22 cellular contexts compared by ENCODE assay signal in genomic region chr1:208237241-208237640, GRCh38. TPM values are rescaled to one million over a fixed set of nuclear protein-coding genes. Genes with fewer than 3 reads are reported as not detected.
DNase-seq lines count a peak whose midpoint lies in the region; ATAC-seq, FAIRE-seq and TF ChIP-seq lines count a peak whose summit lies in the region.
"Had no signal": no experiment of that assay in that cellular context is flagged by ENCODE, and none has a peak within 500 bp of the region (broad histone marks: within the 10 kb centered on the region; RNA-seq: fewer than 3 reads in every experiment).

No MANE protein-coding gene starts in this region.

- peak overlapping the region; percentile 5 for H3K27ac Mint-ChIP-seq in chondrocyte (ENCODE audit: unreplicated experiment)
- no peak overlapping the region for H3K27ac Mint-ChIP-seq in activated CD4-positive, alpha-beta T cell treated with anti-CD3 and anti-CD28 coated beads, Interleukin-2, amount 10 ng/mL, durations not matched to agents 7 days and 5 days
- H3K27ac Mint-ChIP-seq in activated CD8-positive, alpha-beta T cell treated with anti-CD3 and anti-CD28 coated beads for 36 hours = no peak overlapping the region
- H3K27ac Mint-ChIP-seq: activated B cell treated with CpG ODN at 0.5 μM for 24 hours; activated T-cell treated with anti-CD3 and anti-CD28 coated beads, Interleukin-2, amount 50 U/mL, for 72 hours; CD8-positive, alpha-beta memory T cell; IgD-negative memory B cell; neural progenitor cell had no signal

- DNase-seq in RWPE1 (ENCODE audit: low spot score) (peak; percentile 41), chondrocyte (ENCODE audit: low spot score) (no peak), keratinocyte (ENCODE audit: low read depth, low spot score) (no peak), stomach (no peak), Ammon's horn (ENCODE audit: low spot score) (no peak)
- no peak for DNase-seq in activated CD4-positive, alpha-beta T cell treated with anti-CD3 and anti-CD28 coated beads, Interleukin-2, amount 10 ng/mL, durations not matched to agents 7 days and 5 days
- DNase-seq in activated CD8-positive, alpha-beta T cell treated with anti-CD3 and anti-CD28 coated beads for 36 hours = no peak
- DNase-seq: activated B cell treated with CpG ODN at 0.5 μM for 24 hours; activated CD8-positive, alpha-beta memory T cell treated with anti-CD3 and anti-CD28 coated beads for 24 hours; activated T-cell treated with anti-CD3 and anti-CD28 coated beads, Interleukin-2, amount 50 U/mL, for 72 hours; CD8-positive, alpha-beta memory T cell; DMS79 treated with DMSO at 0.1 percent for 48 hours; MG63; midbrain; NCI-H2227 treated with DMSO at 0.1 percent for 48 hours; SK-N-SH; stimulated activated CD4-positive, alpha-beta T cell treated with anti-CD3 and anti-CD28 coated beads, Interleukin-4, amount 100 ng/mL, for 4 hours had no signal

- dilution Hi-C loops in keratinocyte (cut with MboI; ENCODE audit: extremely low pct_ligation_motif_present, low sequenced_read_pairs) = no loop called here

- TF ChIP-seq POLR2A in stomach (IDR thresholded peaks at IDR 0.05) = no peak

- CTCF ChIA-PET in RWPE1 (lab: Yijun Ruan, JAX) = interaction anchor here (0.7 to 2.4 kb wide), 4 partner anchors 34 to 105 kb away, joined by 3 to 14 read pairs (median 3); no protein-coding TSS in a partner anchor
- CTCF ChIA-PET in activated CD4-positive, alpha-beta T cell treated with anti-CD3 and anti-CD28 coated beads, Interleukin-2, amount 10 ng/mL, durations not matched to agents 7 days and 5 days (lab: Charles Lee) = no interaction called here
- CTCF ChIA-PET in activated CD8-positive, alpha-beta T cell treated with anti-CD3 and anti-CD28 coated beads for 36 hours (lab: Charles Lee) = interaction anchor here (0.9 to 3.7 kb wide), 3 partner anchors 8 to 214 kb away, joined by 3 to 33 read pairs (median 17); partner anchors contain the start of gene PLXNA2

- peaks cover 77% of the 10 kb centered on the region for H3K79me2 ChIP-seq in keratinocyte (ENCODE audit: control insufficient read depth, insufficient read depth, low read length)

- peaks cover 4% of the 10 kb centered on the region for H3K9me1 ChIP-seq in keratinocyte (ENCODE audit: control insufficient read depth, extremely low read depth, insufficient read depth, low read length)

- no peaks in the 10 kb centered on the region for H3K27me3 Mint-ChIP-seq in chondrocyte (ENCODE audit: low read depth)
- H3K27me3 Mint-ChIP-seq in activated CD4-positive, alpha-beta T cell treated with anti-CD3 and anti-CD28 coated beads, Interleukin-2, amount 10 ng/mL, durations not matched to agents 7 days and 5 days = peaks cover 80% of the 10 kb centered on the region
- H3K27me3 Mint-ChIP-seq in activated CD8-positive, alpha-beta T cell treated with anti-CD3 and anti-CD28 coated beads for 36 hours = peaks cover 36% of the 10 kb centered on the region

- peaks cover 82% of the 10 kb centered on the region for H3K4me1 ChIP-seq in keratinocyte (ENCODE audit: control insufficient read depth, extremely low read depth, insufficient read depth, low read length)
- peaks cover 90 to 100% (median 97%) of the 10 kb centered on the region in 4 donors for H3K4me1 ChIP-seq in stomach
- H3K4me1 ChIP-seq: prostate gland had no signal

- no peak for TF ChIP-seq EP300 in stomach (IDR thresholded peaks at IDR 0.05)

- H3K27ac ChIP-seq in RWPE1 (no peak overlapping the region), keratinocyte (ENCODE audit: control insufficient read depth, insufficient read depth, low read length) (peak overlapping the region; percentile 59), stomach (peak overlapping the region in 4 of 5 donors; percentile 82 to 97 (median 92))
- H3K27ac ChIP-seq: HL-60, neural progenitor cell had no signal

- H3K4me3 Mint-ChIP-seq in chondrocyte (ENCODE audit: unreplicated experiment) = no peak overlapping the region
- H3K4me3 Mint-ChIP-seq in activated CD4-positive, alpha-beta T cell treated with anti-CD3 and anti-CD28 coated beads, Interleukin-2, amount 10 ng/mL, durations not matched to agents 7 days and 5 days = no peak overlapping the region
- H3K4me3 Mint-ChIP-seq in activated CD8-positive, alpha-beta T cell treated with anti-CD3 and anti-CD28 coated beads for 36 hours = no peak overlapping the region
- H3K4me3 Mint-ChIP-seq: activated B cell treated with CpG ODN at 0.5 μM for 24 hours; activated T-cell treated with anti-CD3 and anti-CD28 coated beads, Interleukin-2, amount 50 U/mL, for 72 hours; IgD-negative memory B cell; neural progenitor cell had no signal

- peak overlapping the region; percentile 87 for H3K4me2 ChIP-seq in keratinocyte (ENCODE audit: control insufficient read depth, extremely low read depth, insufficient read depth, low read depth, low read length)
- H3K4me2 ChIP-seq: neural progenitor cell, SK-N-SH had no signal

- 66 to 81% (median 72%) methylated on average over 8 of the region's 8 CpGs for WGBS in stomach, 5 donors

- ATAC-seq in activated CD8-positive, alpha-beta T cell treated with anti-CD3 and anti-CD28 coated beads for 36 hours = no peak
- ATAC-seq: activated T-cell treated with anti-CD3 and anti-CD28 coated beads, Interleukin-2, amount 50 U/mL, for 72 hours; HCT116 had no signal

- POLR2A ChIA-PET in RWPE1 (lab: Yijun Ruan, JAX; ENCODE audit: low non-redundant PET) = no interaction called here
- POLR2A ChIA-PET in activated CD4-positive, alpha-beta T cell treated with anti-CD3 and anti-CD28 coated beads, Interleukin-2, amount 10 ng/mL, durations not matched to agents 7 days and 5 days (lab: Charles Lee) = no interaction called here
- POLR2A ChIA-PET in activated CD8-positive, alpha-beta T cell treated with anti-CD3 and anti-CD28 coated beads for 36 hours (lab: Charles Lee) = no interaction called here

- TF ChIP-seq CTCF in RWPE1 (conservative IDR thresholded peaks at IDR 0.05; ENCODE audit: low read depth) (no peak), chondrocyte (IDR thresholded peaks at IDR 0.05) (peak; percentile 44), keratinocyte (optimal IDR thresholded peaks at IDR 0.05 in 1 of 3, IDR thresholded peaks at IDR 0.05 in 1 of 3, conservative IDR thresholded peaks at IDR 0.05 in 1 of 3; ENCODE audit: extremely low read depth in 1 of 3, insufficient read depth in 2 of 3, low read length in 3 of 3) (peak in 2 of 3 experiments; percentile 17 to 38), stomach (IDR thresholded peaks at IDR 0.05) (no peak)
- no peak for TF ChIP-seq CTCF in activated CD8-positive, alpha-beta T cell treated with anti-CD3 and anti-CD28 coated beads for 36 hours (IDR thresholded peaks at IDR 0.05)

- no peak overlapping the region for H3K9ac ChIP-seq in keratinocyte (ENCODE audit: control insufficient read depth, extremely low read depth, insufficient read depth, low read length)
- H3K9ac ChIP-seq: neural progenitor cell, SK-N-SH had no signal

- H3K27me3 ChIP-seq in keratinocyte (ENCODE audit: control insufficient read depth, extremely low read depth, insufficient read depth, low read length) (no peaks in the 10 kb centered on the region), stomach (peaks cover 0 to 7% (median 0%) of the 10 kb centered on the region in 3 donors)

- H3K36me3 ChIP-seq in keratinocyte (ENCODE audit: control insufficient read depth in 2 of 2, extremely low read depth in 1 of 2, insufficient read depth in 2 of 2, low read length in 2 of 2) (peaks cover 0 to 9% of the 10 kb centered on the region in 2 experiments), stomach (no peaks in the 10 kb centered on the region)
- H3K36me3 ChIP-seq: MG63, neural progenitor cell, prostate gland had no signal

- H3K4me3 ChIP-seq in keratinocyte (ENCODE audit: control insufficient read depth in 2 of 3, extremely low read depth in 1 of 3, insufficient read depth in 2 of 3, low read depth in 1 of 3, low read length in 3 of 3) = peak overlapping the region in 1 of 3 experiments; percentile 21
- no peak overlapping the region for H3K4me3 ChIP-seq in stomach
- H3K4me3 ChIP-seq: MG63, neural progenitor cell, prostate gland had no signal

- H3K4me1 Mint-ChIP-seq in chondrocyte (ENCODE audit: low read depth) = peaks cover 96% of the 10 kb centered on the region
- peaks cover 16% of the 10 kb centered on the region for H3K4me1 Mint-ChIP-seq in activated CD4-positive, alpha-beta T cell treated with anti-CD3 and anti-CD28 coated beads, Interleukin-2, amount 10 ng/mL, durations not matched to agents 7 days and 5 days
- peaks cover 12% of the 10 kb centered on the region for H3K4me1 Mint-ChIP-seq in activated CD8-positive, alpha-beta T cell treated with anti-CD3 and anti-CD28 coated beads for 36 hours (ENCODE audit: low read depth)

- no peaks in the 10 kb centered on the region for H3K36me3 Mint-ChIP-seq in chondrocyte (ENCODE audit: low read depth)
- no peaks in the 10 kb centered on the region for H3K36me3 Mint-ChIP-seq in activated CD4-positive, alpha-beta T cell treated with anti-CD3 and anti-CD28 coated beads, Interleukin-2, amount 10 ng/mL, durations not matched to agents 7 days and 5 days (ENCODE audit: low read depth)
- H3K36me3 Mint-ChIP-seq in activated CD8-positive, alpha-beta T cell treated with anti-CD3 and anti-CD28 coated beads for 36 hours (ENCODE audit: low read depth) = no peaks in the 10 kb centered on the region
- H3K36me3 Mint-ChIP-seq: CD8-positive, alpha-beta memory T cell had no signal

- peak; percentile 63 for FAIRE-seq in keratinocyte (lab: Jason Lieb, UNC)

- intact Hi-C loops in stomach (cut with DNase I; ENCODE audit: low total_unique reads) = no loop called here
- intact Hi-C loops in activated CD8-positive, alpha-beta T cell treated with anti-CD3 and anti-CD28 coated beads for 36 hours (cut with micrococcal nuclease) = no loop called here

- H3K9me3 Mint-ChIP-seq in chondrocyte (ENCODE audit: low read depth) = no peaks in the 10 kb centered on the region
- no peaks in the 10 kb centered on the region for H3K9me3 Mint-ChIP-seq in activated CD4-positive, alpha-beta T cell treated with anti-CD3 and anti-CD28 coated beads, Interleukin-2, amount 10 ng/mL, durations not matched to agents 7 days and 5 days
- no peaks in the 10 kb centered on the region for H3K9me3 Mint-ChIP-seq in activated CD8-positive, alpha-beta T cell treated with anti-CD3 and anti-CD28 coated beads for 36 hours
- H3K9me3 Mint-ChIP-seq: activated B cell treated with CpG ODN at 0.5 μM for 24 hours; activated T-cell treated with anti-CD3 and anti-CD28 coated beads, Interleukin-2, amount 50 U/mL, for 72 hours; CD8-positive, alpha-beta memory T cell; IgD-negative memory B cell; neural progenitor cell had no signal

- H2AFZ ChIP-seq in keratinocyte (ENCODE audit: control insufficient read depth, low read length) = no peak overlapping the region
- H2AFZ ChIP-seq: neural progenitor cell had no signal

- H3K9me3 ChIP-seq in keratinocyte (ENCODE audit: control insufficient read depth, low read depth, low read length) (no peaks in the 10 kb centered on the region), stomach (no peaks in the 10 kb centered on the region)
- H3K9me3 ChIP-seq: MG63, prostate gland, SK-N-SH had no signal

- H4K20me1 ChIP-seq in keratinocyte (ENCODE audit: control insufficient read depth, extremely low read depth, insufficient read depth, low read length) = no peaks in the 10 kb centered on the region

RNA-seq across cellular contexts. Expression of gene PLXNA2, which starts 6.9 kb away (rescaled TPM):
- total RNA-seq in chondrocyte (22.0 to 37.9 TPM (median 24.9 TPM) in 3 replicates), stomach (100 to 1,000 TPM in 1 of 5 donors, 10 to 100 TPM in 4; 21.0 to 185 (median 39.7) TPM)
- polyA plus RNA-seq in keratinocyte (4.6 to 10.4 TPM (median 6.7 TPM) in 3 replicates), stomach (10 to 100 TPM in 1 of 3 donors, 1 to 10 TPM in 2; 2.7 to 13.9 (median 4.0) TPM)
- 12.3 TPM for polyA plus RNA-seq in keratinocyte (2011; ENCODE audit: low read depth)
- polyA plus RNA-seq in keratinocyte (2011; cell fraction: cytosol; rRNA removed) = 2.3 and 2.4 TPM in 2 replicates
- 26.3 and 30.3 TPM in 2 replicates for polyA plus RNA-seq in keratinocyte (2011; cell fraction: nucleus; rRNA removed)
- 10.5 and 12.6 TPM in 2 replicates for polyA plus RNA-seq in keratinocyte (2012; ENCODE audit: low replicate concordance)
- polyA minus RNA-seq in keratinocyte = 23.0 to 62.6 TPM (median 25.4 TPM) in 3 replicates
- polyA minus RNA-seq in keratinocyte (2011; cell fraction: cytosol; rRNA and poly(A)+ RNA removed) = 5.6 TPM
- 34.4 and 46.8 TPM in 2 replicates for polyA minus RNA-seq in keratinocyte (2011; cell fraction: nucleus; rRNA and poly(A)+ RNA removed)
- 1 to 10 TPM; 1.1 to 1.2 TPM for total RNA-seq in activated CD4-positive, alpha-beta T cell treated with anti-CD3 and anti-CD28 coated beads, Interleukin-2, amount 10 ng/mL, durations not matched to agents 7 days and 5 days
- total RNA-seq in activated CD8-positive, alpha-beta T cell treated with anti-CD3 and anti-CD28 coated beads for 36 hours = under 1 TPM; 0.13 to 0.23 TPM

Comparison
In these comparisons a context has a peak if more than half of its experiments do, and no peak if none do; other contexts are left out.
1. CTCF ChIP-seq: peak in chondrocyte (single experiment) and keratinocyte (2 of 3); none in RWPE1 (single experiment), stomach (0 of 7) and activated CD8-positive, alpha-beta T cell treated with anti-CD3 and anti-CD28 coated beads for 36 hours (single experiment).
2. RNA of gene PLXNA2, which starts 6.9 kb away (total RNA-seq): 21.0 to 185 TPM in stomach and 22.0 to 37.9 TPM in chondrocyte; 1.1 to 1.2 TPM in activated CD4-positive, alpha-beta T cell treated with anti-CD3 and anti-CD28 coated beads, Interleukin-2, amount 10 ng/mL, durations not matched to agents 7 days and 5 days and 0.13 to 0.23 TPM in activated CD8-positive, alpha-beta T cell treated with anti-CD3 and anti-CD28 coated beads for 36 hours; every median in the first group is over 10 times any median in the second.